26 cellular contexts compared by ENCODE assay signal in genomic region chr10:70954373-70954772, GRCh38.
"Had no signal": no experiment of that assay in that cellular context is flagged by ENCODE, and none has a peak within 500 bp of the region (broad histone marks: within the 10 kb centered on the region; RNA-seq: fewer than 3 reads in every experiment).

No MANE protein-coding gene starts in this region.

- FAIRE-seq: astrocyte, keratinocyte had no signal

- H3K27ac ChIP-seq: brain microvascular endothelial cell, gastrocnemius medialis, parathyroid adenoma, suprapubic skin, tibial artery, upper lobe of right lung had no signal

- H3K9ac ChIP-seq: parathyroid adenoma had no signal

- DNase-seq: activated CD4-positive, alpha-beta memory T cell treated with anti-CD3 and anti-CD28 coated beads, Interleukin-2, amount 10 ng/mL, durations not matched to agents 7 days and 5 days; activated CD4-positive, alpha-beta T cell treated with anti-CD3 and anti-CD28 coated beads, Interleukin-2, amount 10 ng/mL, durations not matched to agents 24 days and 14 days; activated CD4-positive, CD25-positive, alpha-beta regulatory T cell treated with anti-CD3 and anti-CD28 coated beads, Interleukin-2, amount 50 U/mL, for 72 hours; activated CD8-positive, alpha-beta memory T cell treated with anti-CD3 and anti-CD28 coated beads, Interleukin-2, amount 50 U/mL, for 48 hours; activated gamma-delta T cell; activated naive CD4-positive, alpha-beta T cell treated with anti-CD3 and anti-CD28 coated beads, Interleukin-2, amount 10 ng/mL, durations not matched to agents 7 days and 5 days; activated naive CD8-positive, alpha-beta T cell treated with anti-CD3 and anti-CD28 coated beads, Interleukin-2, amount 10 ng/mL, durations not matched to agents 7 days and 5 days; activated T-cell treated with anti-CD3 and anti-CD28 coated beads, Interleukin-2, amount 50 U/mL, for 24 hours; brain microvascular endothelial cell; cortex of kidney; effector memory CD8-positive, alpha-beta T cell; erythroblast; gastrocnemius medialis; glutamatergic neuron; left colon; naive B cell; occipital lobe; right cardiac atrium; stimulated activated naive CD4-positive, alpha-beta T cell; T-helper 2 cell; tibial artery; upper lobe of right lung had no signal

- H3K4me3 ChIP-seq: gastrocnemius medialis, suprapubic skin, tibial artery, upper lobe of right lung had no signal

- H3K27me3 ChIP-seq: gastrocnemius medialis, upper lobe of right lung had no signal

- H3K4me1 ChIP-seq: gastrocnemius medialis, parathyroid adenoma, suprapubic skin, tibial artery, upper lobe of right lung had no signal

- H3K36me3 ChIP-seq: brain microvascular endothelial cell, gastrocnemius medialis, suprapubic skin, tibial artery, upper lobe of right lung had no signal

- H3K9me3 ChIP-seq: gastrocnemius medialis, suprapubic skin, tibial artery, upper lobe of right lung had no signal
